In the genomic region with DNA sequence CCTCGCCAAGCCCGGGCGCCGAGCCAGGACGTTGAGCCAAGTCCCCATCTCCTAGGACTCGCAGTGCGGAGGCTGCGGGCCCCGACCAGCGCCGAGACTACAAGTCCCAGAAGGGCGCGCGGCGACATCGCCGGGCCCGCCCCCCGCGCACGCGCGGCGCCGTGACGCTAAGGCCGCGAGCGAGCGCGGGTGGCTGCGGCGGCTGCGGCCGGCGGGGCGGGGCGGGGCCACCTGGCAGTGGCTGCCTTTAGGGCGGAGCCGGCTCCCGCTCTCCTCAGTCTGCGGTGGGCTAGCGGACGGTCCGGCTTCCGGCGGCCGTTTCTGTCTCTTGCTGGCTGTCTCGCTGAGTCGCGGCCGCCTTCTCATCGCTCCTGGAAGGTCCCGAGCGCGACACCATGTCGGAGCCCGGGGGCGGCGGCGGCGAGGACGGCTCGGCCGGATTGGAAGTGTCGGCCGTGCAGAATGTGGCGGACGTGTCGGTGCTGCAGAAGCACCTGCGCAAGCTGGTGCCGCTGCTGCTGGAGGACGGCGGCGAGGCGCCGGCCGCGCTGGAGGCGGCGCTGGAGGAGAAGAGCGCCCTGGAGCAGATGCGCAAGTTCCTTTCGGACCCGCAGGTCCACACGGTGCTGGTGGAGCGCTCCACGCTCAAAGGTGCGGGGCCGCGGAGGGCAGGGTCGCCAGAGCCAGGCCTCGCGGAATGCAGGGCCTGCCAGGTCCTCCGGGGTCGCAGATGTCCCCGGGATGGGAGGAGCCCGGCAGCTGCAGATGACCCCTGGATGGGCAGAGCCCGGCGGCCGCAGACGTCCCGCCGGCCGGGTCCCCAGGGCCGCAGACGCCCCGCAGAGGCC, we compare ENCODE assay signal across 8 cellular contexts. TPM values are rescaled to one million over a fixed set of nuclear protein-coding genes. Genes with fewer than 3 reads are reported as not detected.
A peak's percentile ranks its signal among the peaks of the same experiment; 100 is the strongest.
DNase-seq lines count a peak whose midpoint lies in the region; ATAC-seq and TF ChIP-seq lines count a peak whose summit lies in the region.

TSS of gene DYNC1H1 (plus strand) at position 277 of the 848 bp plus-strand sequence. CDS start at position 396, 119 bp downstream.

- peak within 1 kb of the TSS; percentile 99 for H3K27ac ChIP-seq in BLaER1
- H3K27ac ChIP-seq in colonic mucosa, result peak within 1 kb of the TSS; percentile 85

- H3K9ac ChIP-seq in BLaER1 (peak within 1 kb of the TSS; percentile 99), colonic mucosa (ENCODE audit: low read depth in 2 of 2, low read length in 2 of 2) (peak within 1 kb of the TSS; percentile 89 to 100)

- CTCF ChIA-PET in activated CD4-positive, alpha-beta T cell treated with anti-CD3 and anti-CD28 coated beads, Interleukin-2, amount 10 ng/mL, durations not matched to agents 7 days and 5 days (lab: Charles Lee), result interaction anchor here (0.5 to 1.1 kb wide), 3 partner anchors 129 to 352 kb away, joined by 3 to 4 read pairs (median 3); no protein-coding TSS in a partner anchor

- H3K4me3 ChIP-seq in BLaER1 (peak within 1 kb of the TSS; percentile 100), colonic mucosa (peak within 1 kb of the TSS; percentile 83)

- H3K27ac Mint-ChIP-seq in activated CD4-positive, alpha-beta T cell treated with anti-CD3 and anti-CD28 coated beads, Interleukin-2, amount 10 ng/mL, durations not matched to agents 7 days and 5 days, result peak within 1 kb of the TSS; percentile 95

- no peaks in the 10 kb centered on the region for H3K27me3 ChIP-seq in BLaER1
- no peaks in the 10 kb centered on the region for H3K27me3 ChIP-seq in colonic mucosa

- peaks cover 51% of the 10 kb centered on the region for H4K20me1 ChIP-seq in BLaER1

- peak; percentile 98 for DNase-seq in NCI-H748 (lab: John Stamatoyannopoulos, UW; ENCODE audit: unreplicated experiment)
- DNase-seq in activated CD4-positive, alpha-beta T cell treated with anti-CD3 and anti-CD28 coated beads, Interleukin-2, amount 10 ng/mL, durations not matched to agents 7 days and 5 days, result peak; percentile 88
- DNase-seq in colonic mucosa, result peak; percentile 90
- DNase-seq in left colon, result peak; percentile 91 to 93
- DNase-seq in stimulated activated CD4-positive, alpha-beta T cell treated with anti-CD3 and anti-CD28 coated beads, Interleukin-1b, Interleukin-23, amount 100 ng/mL, for 24 hours (ENCODE audit: low read depth in 4 of 4, low spot score in 1 of 4), result peak; percentile 69 to 87 (median 76)

- H3K36me3 Mint-ChIP-seq in activated CD4-positive, alpha-beta T cell treated with anti-CD3 and anti-CD28 coated beads, Interleukin-2, amount 10 ng/mL, durations not matched to agents 7 days and 5 days (ENCODE audit: low read depth), result peaks cover 5% of the 10 kb centered on the region

- H3K27me3 Mint-ChIP-seq in activated CD4-positive, alpha-beta T cell treated with anti-CD3 and anti-CD28 coated beads, Interleukin-2, amount 10 ng/mL, durations not matched to agents 7 days and 5 days, result no peaks in the 10 kb centered on the region

- ATAC-seq in GM19372 (IDR thresholded peaks at IDR 0.05; ENCODE audit: low read depth, unreplicated experiment) (peak; percentile 76), HG03520 (IDR thresholded peaks at IDR 0.05; ENCODE audit: unreplicated experiment) (peak; percentile 70), left colon (peak; percentile 88)

- no peaks in the 10 kb centered on the region for H3K9me3 Mint-ChIP-seq in activated CD4-positive, alpha-beta T cell treated with anti-CD3 and anti-CD28 coated beads, Interleukin-2, amount 10 ng/mL, durations not matched to agents 7 days and 5 days

- H3K4me1 ChIP-seq in BLaER1 (peaks cover 68% of the 10 kb centered on the region), colonic mucosa (peaks cover 4% of the 10 kb centered on the region)

- H3K4me3 Mint-ChIP-seq in activated CD4-positive, alpha-beta T cell treated with anti-CD3 and anti-CD28 coated beads, Interleukin-2, amount 10 ng/mL, durations not matched to agents 7 days and 5 days, result peak within 1 kb of the TSS; percentile 87

- peaks cover 13% of the 10 kb centered on the region for H3K36me3 ChIP-seq in BLaER1
- no peaks in the 10 kb centered on the region for H3K36me3 ChIP-seq in colonic mucosa

- H3K4me2 ChIP-seq in BLaER1, result peak within 1 kb of the TSS; percentile 96

- H3K9me3 ChIP-seq in BLaER1, result no peaks in the 10 kb centered on the region
- no peaks in the 10 kb centered on the region for H3K9me3 ChIP-seq in colonic mucosa

- POLR2A ChIA-PET in activated CD4-positive, alpha-beta T cell treated with anti-CD3 and anti-CD28 coated beads, Interleukin-2, amount 10 ng/mL, durations not matched to agents 7 days and 5 days (lab: Charles Lee), result no interaction called here

- peaks cover 46% of the 10 kb centered on the region for H3K4me1 Mint-ChIP-seq in activated CD4-positive, alpha-beta T cell treated with anti-CD3 and anti-CD28 coated beads, Interleukin-2, amount 10 ng/mL, durations not matched to agents 7 days and 5 days

- intact Hi-C loops in colonic mucosa (cut with DNase I) (loop anchor here (5.0 to 10.0 kb wide), 2 partner anchors 128 to 350 kb away; partner anchors contain the start of gene ZNF839), left colon (cut with DNase I, micrococcal nuclease) (no loop called here)

- no peak for TF ChIP-seq CTCF in colonic mucosa (IDR thresholded peaks at IDR 0.05)

RNA-seq across cellular contexts. Expression of gene DYNC1H1, which starts in this region (rescaled TPM):
- total RNA-seq in activated CD4-positive, alpha-beta T cell treated with anti-CD3 and anti-CD28 coated beads, Interleukin-2, amount 10 ng/mL, durations not matched to agents 7 days and 5 days, result 100 to 1,000 TPM; 262 to 264 TPM
- total RNA-seq in colonic mucosa, result 100 to 1,000 TPM; 345 to 359 TPM
- total RNA-seq in left colon, result 100 to 1,000 TPM; 370 to 424 TPM

Comparison
In these comparisons a context has a peak if more than half of its experiments do, and no peak if none do; other contexts are left out.
1. Peak in every context shown above with its lines: DNase-seq, ATAC-seq, H3K4me3 ChIP-seq and H3K27ac ChIP-seq.